10 cellular contexts compared by ENCODE assay signal in genomic region chr10:73248259-73248724, GRCh38. TPM values are rescaled to one million over a fixed set of nuclear protein-coding genes. Genes with fewer than 3 reads are reported as not detected.
DNase-seq lines count a peak whose midpoint lies in the region; ATAC-seq and TF ChIP-seq lines count a peak whose summit lies in the region.
"Had no signal": no experiment of that assay in that cellular context is flagged by ENCODE, and none has a peak within 500 bp of the region (broad histone marks: within the 10 kb centered on the region; RNA-seq: fewer than 3 reads in every experiment).

No MANE protein-coding gene starts in this region.

- H3K36me3 ChIP-seq in mammary epithelial cell (ENCODE audit: insufficient read depth, low read length) (peaks cover 5% of the 10 kb centered on the region), gastrocnemius medialis (peaks cover 0 to 45% of the 10 kb centered on the region in 2 donors), osteoblast (ENCODE audit: insufficient read depth, low read length) (peaks cover 36% of the 10 kb centered on the region)

- H3K4me3 ChIP-seq in NB4 (ENCODE audit: low read depth, low read length) (peak overlapping the region; percentile 73), mammary epithelial cell (replicated peaks in 1 of 3; ENCODE audit: insufficient read depth in 1 of 3, low read depth in 2 of 3, low read length in 3 of 3) (no peak overlapping the region), gastrocnemius medialis (no peak overlapping the region), osteoblast (ENCODE audit: insufficient read depth, low read length) (no peak overlapping the region)

- H3K9me3 Mint-ChIP-seq in activated CD4-positive, alpha-beta T cell treated with anti-CD3 and anti-CD28 coated beads, Interleukin-2, amount 10 ng/mL, durations not matched to agents 24 days and 14 days = no peaks in the 10 kb centered on the region

- peaks cover 79% of the 10 kb centered on the region for H3K36me3 Mint-ChIP-seq in activated CD4-positive, alpha-beta T cell treated with anti-CD3 and anti-CD28 coated beads, Interleukin-2, amount 10 ng/mL, durations not matched to agents 24 days and 14 days (ENCODE audit: low read depth)

- no peak for TF ChIP-seq CTCF in NB4 (IDR thresholded peaks at IDR 0.05; ENCODE audit: low read depth, low read length)
- TF ChIP-seq CTCF in mammary epithelial cell (conservative IDR thresholded peaks at IDR 0.05 in 1 of 2, IDR thresholded peaks at IDR 0.05 in 1 of 2; ENCODE audit: extremely low read depth in 1 of 2, insufficient read depth in 1 of 2, low read depth in 1 of 2, low read length in 2 of 2) = no peak
- TF ChIP-seq CTCF in gastrocnemius medialis (IDR thresholded peaks at IDR 0.05 in 4 of 5, conservative IDR thresholded peaks at IDR 0.05 in 1 of 5) = no peak
- no peak for TF ChIP-seq CTCF in osteoblast (IDR thresholded peaks at IDR 0.05; ENCODE audit: extremely low read depth, low read depth, low read length)

- H3K27ac ChIP-seq in mammary epithelial cell (ENCODE audit: insufficient read depth, low read depth, low read length) (no peak overlapping the region), gastrocnemius medialis (peak overlapping the region; percentile 83 to 91 (median 87)), substantia nigra (ENCODE audit: low read depth, low read length, poor library complexity, severe bottlenecking) (no peak overlapping the region), osteoblast (ENCODE audit: low read depth, low read length) (no peak overlapping the region)

- intact Hi-C loops in activated CD4-positive, alpha-beta T cell treated with anti-CD3 and anti-CD28 coated beads, Interleukin-2, amount 10 ng/mL, durations not matched to agents 24 days and 14 days (cut with micrococcal nuclease) = loop anchor here (10.0 kb wide), 1 partner anchor 623 kb away; the partner anchor contains the start of gene MICU1
- intact Hi-C loops in mammary epithelial cell (cut with micrococcal nuclease) = no loop called here
- intact Hi-C loops in gastrocnemius medialis (cut with DNase I; ENCODE audit: low total_unique reads) = no loop called here

- H3K79me2 ChIP-seq in mammary epithelial cell (ENCODE audit: insufficient read depth, low read length) (peaks cover 86% of the 10 kb centered on the region), osteoblast (ENCODE audit: insufficient read depth, low read length) (peaks cover 68% of the 10 kb centered on the region)

- no peaks in the 10 kb centered on the region for H4K20me1 ChIP-seq in mammary epithelial cell (ENCODE audit: insufficient read depth, low read length)
- H4K20me1 ChIP-seq in osteoblast (ENCODE audit: insufficient read depth, low read length) = no peaks in the 10 kb centered on the region

- peak overlapping the region; percentile 93 for H3K4me2 ChIP-seq in mammary epithelial cell (ENCODE audit: insufficient read depth, low read depth, low read length)
- H3K4me2 ChIP-seq in osteoblast (ENCODE audit: insufficient read depth, low read length) = no peak overlapping the region

- no peak overlapping the region for H2AFZ ChIP-seq in mammary epithelial cell (ENCODE audit: low read depth, low read length)
- H2AFZ ChIP-seq in osteoblast (ENCODE audit: low read length) = no peak overlapping the region

- in situ Hi-C loops in mammary epithelial cell (cut with MboI; ENCODE audit: low sequenced_read_pairs in 2 of 2) (no loop called here), gastrocnemius medialis (cut with MboI; ENCODE audit: low sequenced_read_pairs in 4 of 4) (no loop called here)

- peaks cover 40% of the 10 kb centered on the region for H3K4me1 ChIP-seq in mammary epithelial cell (ENCODE audit: insufficient read depth, low read length)
- H3K4me1 ChIP-seq in gastrocnemius medialis = peaks cover 34 to 40% of the 10 kb centered on the region in 2 donors
- peaks cover 36% of the 10 kb centered on the region for H3K4me1 ChIP-seq in osteoblast (ENCODE audit: insufficient read depth, low read length)

- peak overlapping the region; percentile 97 for H3K27ac Mint-ChIP-seq in activated CD4-positive, alpha-beta T cell treated with anti-CD3 and anti-CD28 coated beads, Interleukin-2, amount 10 ng/mL, durations not matched to agents 24 days and 14 days

- TF ChIP-seq POLR2A in NB4 (IDR thresholded peaks at IDR 0.05; ENCODE audit: extremely low read depth, insufficient read length) = no peak
- no peak for TF ChIP-seq POLR2A in gastrocnemius medialis (IDR thresholded peaks at IDR 0.05)

- peak overlapping the region; percentile 98 for H3K4me3 Mint-ChIP-seq in activated CD4-positive, alpha-beta T cell treated with anti-CD3 and anti-CD28 coated beads, Interleukin-2, amount 10 ng/mL, durations not matched to agents 24 days and 14 days

- peak overlapping the region; percentile 96 for H3K9ac ChIP-seq in mammary epithelial cell (ENCODE audit: insufficient read depth, low read length)

- no peaks in the 10 kb centered on the region for H3K27me3 ChIP-seq in mammary epithelial cell (ENCODE audit: insufficient read depth, low read length)
- no peaks in the 10 kb centered on the region for H3K27me3 ChIP-seq in gastrocnemius medialis
- H3K27me3 ChIP-seq in osteoblast (ENCODE audit: insufficient read depth, low read length) = no peaks in the 10 kb centered on the region

- no peak for DNase-seq in activated CD4-positive, alpha-beta T cell treated with anti-CD3 and anti-CD28 coated beads, Interleukin-2, amount 10 ng/mL, durations not matched to agents 24 days and 14 days
- DNase-seq in activated CD4-positive, alpha-beta T cell treated with anti-CD3 and anti-CD28 coated beads for 48 hours = no peak
- DNase-seq in NB4 (ENCODE audit: low read depth) (peak; percentile 38), mammary epithelial cell (no peak), gastrocnemius medialis (no peak), substantia nigra (lab: John Stamatoyannopoulos, UW) (no peak), T-helper 9 cell (no peak), osteoblast (ENCODE audit: insufficient read length, low spot score, missing footprints) (no peak)
- DNase-seq: NCI-H2029 treated with DMSO at 0.1 percent for 48 hours had no signal

- H3K9me3 ChIP-seq in mammary epithelial cell (replicated peaks; ENCODE audit: insufficient read depth, low read length) = no peaks in the 10 kb centered on the region
- no peaks in the 10 kb centered on the region for H3K9me3 ChIP-seq in gastrocnemius medialis
- no peaks in the 10 kb centered on the region for H3K9me3 ChIP-seq in osteoblast (ENCODE audit: low read depth, low read length)

- no TSS peak for BruUV-seq in mammary epithelial cell (replicated peaks; lab: Mats Ljungman, UMichigan)

- CTCF ChIA-PET in mammary epithelial cell (lab: Charles Lee; ENCODE audit: low non-redundant PET) = no interaction called here

- dilution Hi-C loops in mammary epithelial cell (cut with HindIII; ENCODE audit: low sequenced_read_pairs) = no loop called here

- peaks cover 57% of the 10 kb centered on the region for H3K4me1 Mint-ChIP-seq in activated CD4-positive, alpha-beta T cell treated with anti-CD3 and anti-CD28 coated beads, Interleukin-2, amount 10 ng/mL, durations not matched to agents 24 days and 14 days

- no peaks in the 10 kb centered on the region for H3K27me3 Mint-ChIP-seq in activated CD4-positive, alpha-beta T cell treated with anti-CD3 and anti-CD28 coated beads, Interleukin-2, amount 10 ng/mL, durations not matched to agents 24 days and 14 days

- 71% methylated on average over 5 of the region's 5 CpGs for WGBS in mammary epithelial cell (ENCODE audit: low coverage, missing lambda C conversion rate)

- no peak for ATAC-seq in gastrocnemius medialis
- ATAC-seq: sciatic nerve had no signal

RNA-seq across cellular contexts. Expression of gene DNAJC9, which starts 1.2 kb away (rescaled TPM):
- total RNA-seq in activated CD4-positive, alpha-beta T cell treated with anti-CD3 and anti-CD28 coated beads, Interleukin-2, amount 10 ng/mL, durations not matched to agents 24 days and 14 days = 54.2 and 56.6 TPM in 2 replicates
- total RNA-seq in mammary epithelial cell (10 to 100 TPM; 19.5 to 38.7 TPM), gastrocnemius medialis (10 to 100 TPM in 1 of 4 donors, 1 to 10 TPM in 3; 7.2 to 10.0 (median 8.9) TPM), osteoblast (14.7 and 18.8 TPM in 2 replicates)
- 32.0 TPM for polyA plus RNA-seq in mammary epithelial cell
- polyA minus RNA-seq in mammary epithelial cell = 19.1 TPM

RNA-seq across cellular contexts. Expression of gene MRPS16, which starts 4.2 kb away (rescaled TPM):
- 164 TPM in 2 replicates for total RNA-seq in activated CD4-positive, alpha-beta T cell treated with anti-CD3 and anti-CD28 coated beads, Interleukin-2, amount 10 ng/mL, durations not matched to agents 24 days and 14 days
- 100 to 1,000 TPM in 1 of 2 donors, 10 to 100 TPM in 1; 87.5 to 127 TPM for total RNA-seq in mammary epithelial cell
- 122 TPM for polyA plus RNA-seq in mammary epithelial cell
- polyA minus RNA-seq in mammary epithelial cell = 48.4 TPM
- 100 to 1,000 TPM in 1 of 4 donors, 10 to 100 TPM in 3; 73.2 to 104 (median 79.6) TPM for total RNA-seq in gastrocnemius medialis
- 78.7 and 80.7 TPM in 2 replicates for total RNA-seq in osteoblast

Comparison
In these comparisons a context has a peak if more than half of its experiments do, and no peak if none do; other contexts are left out.
1. H3K27ac ChIP-seq: peak in gastrocnemius medialis (4 of 4); none in mammary epithelial cell (single experiment), substantia nigra (single experiment) and osteoblast (single experiment).